Comparison of ENCODE assay signal across 1 cellular context in genomic region chr1:197146108-197147095, GRCh38.
TF ChIP-seq lines count a peak whose summit lies in the region.

Gene ASPM (minus strand): TSS chr1:197146669. CDS start chr1:197146437, 232 bp downstream.

TF ChIP-seq in SK-N-SH, 30 proteins besides CTCF, POLR2A, EP300 and RAD21 (continued from another document):
- TF ChIP-seq NRF1 (IDR thresholded peaks at IDR 0.05; ENCODE audit: low read depth, low read length) (no peak), YY1 (IDR thresholded peaks at IDR 0.05; ENCODE audit: low read depth) (peak; percentile 77), FOSL2 (IDR thresholded peaks at IDR 0.05; ENCODE audit: borderline replicate concordance, low read depth) (no peak), MXI1 (IDR thresholded peaks at IDR 0.05; ENCODE audit: low read depth, low read length) (peak; percentile 93), JUND (IDR thresholded peaks at IDR 0.05) (no peak), RFX5 (IDR thresholded peaks at IDR 0.05; ENCODE audit: low read length) (peak; percentile 46; the same call in 1 of the 2 replicates), EZH2phosphoT487 (IDR thresholded peaks at IDR 0.05; ENCODE audit: borderline replicate concordance, low read depth) (no peak), USF1 (IDR thresholded peaks at IDR 0.05; ENCODE audit: borderline replicate concordance, low read depth) (0 out of 2 replicates have a peak, but pooled peaks have one; percentile 37), SIN3A (IDR thresholded peaks at IDR 0.05; ENCODE audit: borderline replicate concordance, low read depth, low read length) (0 out of 2 replicates have a peak, but pooled peaks have one; percentile 73), TEAD4 (IDR thresholded peaks at IDR 0.05; ENCODE audit: borderline replicate concordance, insufficient read depth) (no peak)
